Comparison of ENCODE assay signal across 14 cellular contexts in genomic region chr7:106177295-106177690, GRCh38.
A peak's percentile ranks its signal among the peaks of the same experiment; 100 is the strongest.
DNase-seq lines count a peak whose midpoint lies in the region; ATAC-seq, FAIRE-seq and TF ChIP-seq lines count a peak whose summit lies in the region.
"Had no signal": no experiment of that assay in that cellular context is flagged by ENCODE, and none has a peak within 500 bp of the region (broad histone marks: within the 10 kb centered on the region; RNA-seq: fewer than 3 reads in every experiment).

No MANE protein-coding gene starts in this region.

- H3K4me3 ChIP-seq in left ventricle myocardium inferior, result no peak overlapping the region
- no peak overlapping the region for H3K4me3 ChIP-seq in K562
- H3K4me3 ChIP-seq in lower lobe of right lung, result no peak overlapping the region
- H3K4me3 ChIP-seq in ovary, result no peak overlapping the region
- H3K4me3 ChIP-seq: prostate gland, smooth muscle cell, upper lobe of left lung had no signal

- peaks cover 43% of the 10 kb centered on the region for H3K4me1 ChIP-seq in left ventricle myocardium inferior
- peaks cover 0 to 5% of the 10 kb centered on the region in 2 experiments; a peak in 3 of 5 replicates for H3K4me1 ChIP-seq in K562 (replicated peaks in 1 of 2; ENCODE audit: control insufficient read depth in 2 of 2, insufficient read depth in 2 of 2, low read length in 2 of 2)
- H3K4me1 ChIP-seq in lower lobe of right lung, result peaks cover 25% of the 10 kb centered on the region
- H3K4me1 ChIP-seq in ovary (ENCODE audit: insufficient read depth), result peaks cover 2% of the 10 kb centered on the region

- H3K9me1 ChIP-seq in K562 (ENCODE audit: control insufficient read depth, insufficient read depth, low read length), result no peaks in the 10 kb centered on the region

- TF ChIP-seq EP300 in K562 (IDR thresholded peaks at IDR 0.05; ENCODE audit: low read length) (no peak), ovary (IDR thresholded peaks at IDR 0.05) (no peak)

- no peak for TF ChIP-seq RAD21 in K562 (CRISPR knock-in tag; conservative IDR thresholded peaks at IDR 0.05 in 1 of 2, IDR thresholded peaks at IDR 0.05 in 1 of 2)

- BruUV-seq in K562 (replicated peaks; lab: Mats Ljungman, UMichigan), result no TSS peak

- H3K27ac ChIP-seq in left ventricle myocardium inferior (replicated peaks) (peak overlapping the region; percentile 77), K562 (ENCODE audit: extremely low read depth, low read depth, low read length) (no peak overlapping the region), lower lobe of right lung (peak overlapping the region; percentile 37), ovary (no peak overlapping the region)
- H3K27ac ChIP-seq: C4-2B, HL-60, prostate gland had no signal

- CTCF ChIA-PET in K562 (lab: Yijun Ruan, JAX; ENCODE audit: low intra/inter-chr PET ratio), result interaction anchor here (0.6 to 3.3 kb wide), 5 partner anchors 17 to 559 kb away, joined by 3 to 26 read pairs (median 7); partner anchors contain the start of gene CCDC71L

- peak overlapping the region; percentile 83 for H2AFZ ChIP-seq in K562 (ENCODE audit: low read depth, low read length)

- in situ Hi-C loops in K562 (cut with MboI), result loop anchor here (5.0 to 10.0 kb wide), 5 partner anchors 195 to 570 kb away; no protein-coding TSS in a partner anchor

- no peaks in the 10 kb centered on the region for H3K79me2 ChIP-seq in K562 (ENCODE audit: control insufficient read depth, insufficient read depth, low read length)

- H3K27me3 ChIP-seq in left ventricle myocardium inferior (ENCODE audit: low read depth) (no peaks in the 10 kb centered on the region), K562 (ENCODE audit: control insufficient read depth in 2 of 2, insufficient read depth in 2 of 2, low read length in 2 of 2) (no peaks in the 10 kb centered on the region), lower lobe of right lung (ENCODE audit: low read depth) (no peaks in the 10 kb centered on the region), ovary (no peaks in the 10 kb centered on the region)
- H3K27me3 ChIP-seq: upper lobe of left lung had no signal

- H3K36me3 ChIP-seq in left ventricle myocardium inferior (no peaks in the 10 kb centered on the region), K562 (ENCODE audit: control insufficient read depth, insufficient read depth, low read length) (no peaks in the 10 kb centered on the region), lower lobe of right lung (no peaks in the 10 kb centered on the region), ovary (no peaks in the 10 kb centered on the region)
- H3K36me3 ChIP-seq: prostate gland, upper lobe of left lung had no signal

- no peak for ATAC-seq in Right ventricle myocardium superior (ENCODE audit: poor library complexity)
- ATAC-seq in K562, result no peak
- no peak for ATAC-seq in lower lobe of right lung
- no peak for ATAC-seq in HG03342 (IDR thresholded peaks at IDR 0.05; ENCODE audit: unreplicated experiment)
- no peak for ATAC-seq in GM18505 (IDR thresholded peaks at IDR 0.05; ENCODE audit: unreplicated experiment)

- 36% methylated on average over 4 of the region's 4 CpGs for WGBS in K562 (ENCODE audit: insufficient coverage, low coverage, missing lambda C conversion rate)
- WGBS in ovary, 3 donors, result 60 to 74% (median 69%) methylated on average over 4 of the region's 4 CpGs

- no peaks in the 10 kb centered on the region for H3K9me3 ChIP-seq in left ventricle myocardium inferior (replicated peaks)
- H3K9me3 ChIP-seq in K562 (replicated peaks; ENCODE audit: control insufficient read depth, insufficient read depth, low read depth, low read length), result no peaks in the 10 kb centered on the region
- H3K9me3 ChIP-seq in lower lobe of right lung, result no peaks in the 10 kb centered on the region
- no peaks in the 10 kb centered on the region for H3K9me3 ChIP-seq in ovary
- H3K9me3 ChIP-seq: prostate gland, upper lobe of left lung had no signal

- no peak for DNase-seq in left ventricle myocardium inferior
- no peak for DNase-seq in Right ventricle myocardium superior
- DNase-seq in K562 (ENCODE audit: extremely low read depth in 1 of 4, low spot score in 3 of 4), result no peak
- no peak for DNase-seq in lower lobe of right lung
- DNase-seq in ovary, result no peak
- DNase-seq in HT-29 (ENCODE audit: low spot score), result no peak

- peak overlapping the region; percentile 20; the same call in 1 of the 2 replicates for H3K4me2 ChIP-seq in K562 (ENCODE audit: insufficient read depth, low read length)
- H3K4me2 ChIP-seq: smooth muscle cell had no signal

- intact Hi-C loops in left ventricle myocardium inferior (cut with micrococcal nuclease) (loop anchor here (2.0 kb wide), 1 partner anchor 286 kb away; no protein-coding TSS in a partner anchor), Right ventricle myocardium superior (cut with DNase I) (loop anchor here (1.0 to 5.0 kb wide), 3 partner anchors 105 to 560 kb away; partner anchors contain the start of gene NAMPT), K562 (cut with micrococcal nuclease) (no loop called here), lower lobe of right lung (cut with DNase I) (loop anchor here (5.0 kb wide), 1 partner anchor 285 kb away; no protein-coding TSS in a partner anchor), ovary (cut with DNase I) (loop anchor here (2.0 to 10.0 kb wide), 5 partner anchors 108 to 488 kb away; partner anchors contain the start of genes CCDC71L (in 1 of the 4) and NAMPT (in 1 of the 4))

- no peak for TF ChIP-seq POLR2A in K562 (conservative IDR thresholded peaks at IDR 0.05)
- TF ChIP-seq POLR2A in ovary (IDR thresholded peaks at IDR 0.05), result no peak
- TF ChIP-seq POLR2A in GM18505 (IDR thresholded peaks at IDR 0.05; ENCODE audit: borderline replicate concordance, extremely low read depth, insufficient read depth, insufficient read length), result no peak

- TF ChIP-seq CTCF in left ventricle myocardium inferior (IDR thresholded peaks at IDR 0.05; ENCODE audit: borderline replicate concordance), result no peak
- TF ChIP-seq CTCF in K562 (IDR thresholded peaks at IDR 0.05 in 2 of 3, conservative IDR thresholded peaks at IDR 0.05 in 1 of 3; ENCODE audit: insufficient read depth in 2 of 3, low read depth in 1 of 3, low read length in 3 of 3), result no peak
- TF ChIP-seq CTCF in lower lobe of right lung (IDR thresholded peaks at IDR 0.05), result no peak
- TF ChIP-seq CTCF in ovary (IDR thresholded peaks at IDR 0.05), result no peak

- H3K9ac ChIP-seq in K562 (ENCODE audit: insufficient read depth in 1 of 2, low read depth in 2 of 2, low read length in 2 of 2), result no peak overlapping the region

- H4K20me1 ChIP-seq in K562 (replicated peaks; ENCODE audit: control insufficient read depth, insufficient read depth, low read length), result no peaks in the 10 kb centered on the region

- POLR2A ChIA-PET in K562 (lab: Yijun Ruan, JAX), result interaction anchor here (0.9 to 1.6 kb wide), 4 partner anchors 10 to 285 kb away, joined by 3 to 7 read pairs (median 4); no protein-coding TSS in a partner anchor

- no peak for FAIRE-seq in K562 (lab: Jason Lieb, UNC)
- FAIRE-seq: RCC 7860 had no signal

TF ChIP-seq in K562, 482 proteins besides CTCF, POLR2A, EP300 and RAD21:
- TF ChIP-seq NR0B1 (IDR thresholded peaks at IDR 0.05; ENCODE audit: partially characterized antibody) (no peak), TFAP4 (CRISPR knock-in tag; IDR thresholded peaks at IDR 0.05; ENCODE audit: borderline replicate concordance) (no peak), TRIM28 (IDR thresholded peaks at IDR 0.05) (no peak), HNRNPUL1 (IDR thresholded peaks at IDR 0.05; ENCODE audit: low read length) (no peak), TEAD2 (tag; IDR thresholded peaks at IDR 0.05) (no peak), CXXC5 (CRISPR knock-in tag; IDR thresholded peaks at IDR 0.05) (no peak), ARID3B (CRISPR knock-in tag; IDR thresholded peaks at IDR 0.05; ENCODE audit: borderline replicate concordance) (no peak), DMBX1 (CRISPR knock-in tag; IDR thresholded peaks at IDR 0.05; ENCODE audit: borderline replicate concordance) (no peak), TGIF2 (CRISPR knock-in tag; IDR thresholded peaks at IDR 0.05) (no peak), KAT2B (IDR thresholded peaks at IDR 0.05; ENCODE audit: low read depth, low read length) (no peak), RBFOX2 (IDR thresholded peaks at IDR 0.05; ENCODE audit: low read depth, low read length) (no peak), HNRNPL (IDR thresholded peaks at IDR 0.05; ENCODE audit: low read depth, low read length) (no peak), ZNF146 (CRISPR knock-in tag; IDR thresholded peaks at IDR 0.05; ENCODE audit: unreplicated experiment) (no peak), KLF6 (CRISPR knock-in tag; IDR thresholded peaks at IDR 0.05; ENCODE audit: borderline replicate concordance) (no peak)
TF ChIP-seq in K562: peak in this region for 0.

Comparison
In these comparisons a context has a peak if more than half of its experiments do, and no peak if none do; other contexts are left out.
1. H3K27ac ChIP-seq: peak in left ventricle myocardium inferior (single experiment) and lower lobe of right lung (single experiment); none in K562 (single experiment) and ovary (0 of 2).